Comparison of ENCODE assay signal across 20 cellular contexts in the genomic region with DNA sequence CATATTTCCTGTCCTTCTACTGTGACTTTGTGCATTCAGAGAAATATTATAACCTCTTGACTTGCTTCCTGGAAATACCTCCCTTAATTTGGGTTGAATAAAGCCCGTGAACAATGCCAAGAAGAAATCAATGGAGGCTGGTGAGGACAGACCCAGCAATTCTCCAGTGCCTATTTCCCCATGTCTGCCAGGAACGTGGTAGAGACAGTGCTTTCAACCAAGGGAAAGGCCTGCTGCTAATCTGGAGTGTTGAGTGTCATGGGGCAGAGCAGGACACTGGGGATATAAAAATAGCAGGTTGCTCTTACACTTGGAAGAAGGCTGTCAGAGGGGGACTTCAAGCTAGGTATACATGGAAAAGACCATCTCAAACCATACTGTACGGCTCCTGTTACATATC. TPM values are rescaled to one million over a fixed set of nuclear protein-coding genes. Genes with fewer than 3 reads are reported as not detected.
"Had no signal": no experiment of that assay in that cellular context is flagged by ENCODE, and none has a peak within 500 bp of the region (broad histone marks: within the 10 kb centered on the region; RNA-seq: fewer than 3 reads in every experiment).

No MANE protein-coding gene starts in this region.

- H3K27me3 ChIP-seq: adrenal gland, esophagus squamous epithelium, uterus had no signal

- H3K27ac ChIP-seq: coronary artery, SK-N-MC, uterus had no signal

- H3K4me3 ChIP-seq: adrenal gland, coronary artery, esophagus squamous epithelium, SK-N-MC, tibial nerve, uterus had no signal

- H3K4me1 ChIP-seq: uterus had no signal

- ATAC-seq: activated CD4-positive, CD25-positive, alpha-beta regulatory T cell treated with anti-CD3 and anti-CD28 coated beads, Interleukin-2, amount 50 U/mL, for 24 hours; stimulated activated memory B cell treated with anti-CD40 and anti-IgM and Interleukin-4, amounts not matched to agents 10 μg/mL and 1 μg/mL and 100 μg/mL, for 72 hours had no signal

- H3K9me3 ChIP-seq: adrenal gland, esophagus squamous epithelium, tibial nerve, uterus had no signal

- DNase-seq: activated CD4-positive, alpha-beta T cell treated with anti-CD3 and anti-CD28 coated beads, Interleukin-2, amount 50 U/mL, for 1 hour; activated naive CD4-positive, alpha-beta T cell treated with anti-CD3 and anti-CD28 coated beads, Interleukin-2, amount 10 ng/mL, durations not matched to agents 7 days and 5 days; adrenal gland; effector CD4-positive, alpha-beta T cell; esophagus squamous epithelium; glutamatergic neuron; immature natural killer cell; mammary epithelial cell; T-helper 9 cell; uterus had no signal

- H3K36me3 ChIP-seq: adrenal gland, esophagus squamous epithelium, tibial nerve, uterus had no signal

RNA-seq across cellular contexts. Expression of a gene that starts 21.8 kb away (rescaled TPM):
- total RNA-seq: activated CD8-positive, alpha-beta memory T cell treated with anti-CD3 and anti-CD28 coated beads for 36 hours; activated T-helper 2 cell treated with anti-CD3 and anti-CD28 coated beads, Interferon-gamma antibody, Interleukin-2, Interleukin-4, amounts not matched to agents 10 μg/mL and 5 μg/mL and 100 μg/mL, durations not matched to agents 14 hours and 24 hours and 36 hours; endothelial cell of umbilical vein; esophagus squamous epithelium; fibroblast of villous mesenchyme; mammary epithelial cell; pulmonary artery endothelial cell; tibial nerve; uterus had no signal
- polyA plus RNA-seq: endothelial cell of umbilical vein, immature natural killer cell, mammary epithelial cell had no signal
